In the genomic region with DNA sequence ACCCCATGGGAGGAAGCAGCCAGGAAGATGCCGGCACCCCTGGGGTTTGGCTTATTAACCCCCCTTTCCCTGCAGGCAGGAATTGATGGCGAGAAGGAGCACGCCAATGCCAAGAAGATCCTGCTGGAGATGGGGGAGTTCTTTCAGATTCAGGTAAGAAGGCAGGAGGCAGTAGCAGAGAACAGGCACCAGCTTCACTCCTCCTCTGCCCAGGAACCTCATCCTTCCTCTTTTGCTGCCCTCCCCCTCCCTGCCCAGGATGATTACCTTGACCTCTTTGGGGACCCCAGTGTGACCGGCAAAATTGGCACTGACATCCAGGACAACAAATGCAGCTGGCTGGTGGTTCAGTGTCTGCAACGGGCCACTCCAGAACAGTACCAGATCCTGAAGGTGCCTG, we compare ENCODE assay signal across 23 cellular contexts. TPM values are rescaled to one million over a fixed set of nuclear protein-coding genes. Genes with fewer than 3 reads are reported as not detected.
DNase-seq lines count a peak whose midpoint lies in the region; ATAC-seq, FAIRE-seq and TF ChIP-seq lines count a peak whose summit lies in the region.
"Had no signal": no experiment of that assay in that cellular context is flagged by ENCODE, and none has a peak within 500 bp of the region (broad histone marks: within the 10 kb centered on the region; RNA-seq: fewer than 3 reads in every experiment).

No MANE protein-coding gene starts in this region.

- POLR2A ChIA-PET in naive thymus-derived CD8-positive, alpha-beta T cell (lab: Charles Lee), result interaction anchor here (1.7 kb wide), 1 partner anchor 11 kb away, joined by 3 read pairs; the partner anchor contains the start of gene FDPS

- no peaks in the 10 kb centered on the region for H3K9me3 ChIP-seq in right cardiac atrium (ENCODE audit: control insufficient read depth, low read length)
- no peaks in the 10 kb centered on the region for H3K9me3 ChIP-seq in pancreas
- H3K9me3 ChIP-seq: heart left ventricle, lower lobe of right lung, psoas muscle, thoracic aorta had no signal

- intact Hi-C loops in cardiac septum (cut with DNase I) (no loop called here), right cardiac atrium (cut with DNase I) (no loop called here), pancreas (cut with DNase I) (no loop called here), left cardiac atrium (cut with DNase I) (no loop called here)
- intact Hi-C loops in activated T-helper 2 cell treated with anti-CD3 and anti-CD28 coated beads, Interferon-gamma antibody, Interleukin-2, Interleukin-4, amounts not matched to agents 10 μg/mL and 5 μg/mL and 100 μg/mL, durations not matched to agents 14 hours and 24 hours and 36 hours (cut with micrococcal nuclease), result no loop called here

- no peak for TF ChIP-seq CTCF in pancreas (IDR thresholded peaks at IDR 0.05)

- no peak for ATAC-seq in right cardiac atrium
- ATAC-seq in naive thymus-derived CD8-positive, alpha-beta T cell, result no peak
- ATAC-seq in pancreas, result no peak
- no peak for ATAC-seq in left cardiac atrium
- ATAC-seq: activated T-cell treated with anti-CD3 and anti-CD28 coated beads, Interleukin-2, amount 50 U/mL, for 72 hours; heart left ventricle; lower lobe of right lung; psoas muscle had no signal

- H3K27ac ChIP-seq in right cardiac atrium (ENCODE audit: low read length) (no peak overlapping the region), pancreas (no peak overlapping the region)

- peaks cover 38% of the 10 kb centered on the region for H3K4me1 Mint-ChIP-seq in activated T-helper 2 cell treated with anti-CD3 and anti-CD28 coated beads, Interferon-gamma antibody, Interleukin-2, Interleukin-4, amounts not matched to agents 10 μg/mL and 5 μg/mL and 100 μg/mL, durations not matched to agents 14 hours and 24 hours and 36 hours (ENCODE audit: low read depth)
- peaks cover 16 to 26% (median 24%) of the 10 kb centered on the region in 4 donors for H3K4me1 Mint-ChIP-seq in naive thymus-derived CD8-positive, alpha-beta T cell

- FAIRE-seq in pancreas (lab: Jason Lieb, UNC), result no peak
- FAIRE-seq: H1, RCC 7860 had no signal

- peak overlapping the region; percentile 40 for H3K27ac Mint-ChIP-seq in activated T-helper 2 cell treated with anti-CD3 and anti-CD28 coated beads, Interferon-gamma antibody, Interleukin-2, Interleukin-4, amounts not matched to agents 10 μg/mL and 5 μg/mL and 100 μg/mL, durations not matched to agents 14 hours and 24 hours and 36 hours
- peak overlapping the region in 2 of 10 donors; percentile 21 to 63 for H3K27ac Mint-ChIP-seq in naive thymus-derived CD8-positive, alpha-beta T cell
- H3K27ac Mint-ChIP-seq: activated T-cell treated with anti-CD3 and anti-CD28 coated beads, Interleukin-2, amount 50 U/mL, for 72 hours had no signal

- peak; percentile 35 for DNase-seq in cardiac septum (ENCODE audit: low spot score)
- no peak for DNase-seq in right cardiac atrium
- DNase-seq in activated T-helper 2 cell treated with anti-CD3 and anti-CD28 coated beads, Interferon-gamma antibody, Interleukin-2, Interleukin-4, amounts not matched to agents 10 μg/mL and 5 μg/mL and 100 μg/mL, durations not matched to agents 14 hours and 24 hours and 36 hours (ENCODE audit: low spot score), result no peak
- no peak for DNase-seq in naive thymus-derived CD8-positive, alpha-beta T cell
- no peak for DNase-seq in pancreas
- no peak for DNase-seq in inferior parietal cortex (ENCODE audit: extremely low spot score)
- no peak for DNase-seq in left cardiac atrium
- no peak for DNase-seq in activated CD4-positive, alpha-beta T cell treated with anti-CD3 and anti-CD28 coated beads, Interleukin-2, amount 50 U/mL, for 1 hour
- DNase-seq: activated T-cell treated with anti-CD3 and anti-CD28 coated beads, Interleukin-2, amount 50 U/mL, for 72 hours; caudate nucleus; CD8-positive, alpha-beta memory T cell; effector CD8-positive, alpha-beta T cell; heart left ventricle; immature natural killer cell; lower lobe of right lung; NCI-H1436; psoas muscle; WERI-Rb-1 had no signal

- H3K4me3 Mint-ChIP-seq in activated T-helper 2 cell treated with anti-CD3 and anti-CD28 coated beads, Interferon-gamma antibody, Interleukin-2, Interleukin-4, amounts not matched to agents 10 μg/mL and 5 μg/mL and 100 μg/mL, durations not matched to agents 14 hours and 24 hours and 36 hours (ENCODE audit: low read depth), result no peak overlapping the region
- peak overlapping the region in 7 of 10 donors; percentile 19 to 86 (median 67) for H3K4me3 Mint-ChIP-seq in naive thymus-derived CD8-positive, alpha-beta T cell

- H3K9me3 Mint-ChIP-seq in activated T-helper 2 cell treated with anti-CD3 and anti-CD28 coated beads, Interferon-gamma antibody, Interleukin-2, Interleukin-4, amounts not matched to agents 10 μg/mL and 5 μg/mL and 100 μg/mL, durations not matched to agents 14 hours and 24 hours and 36 hours, result no peaks in the 10 kb centered on the region
- H3K9me3 Mint-ChIP-seq in naive thymus-derived CD8-positive, alpha-beta T cell, result no peaks in the 10 kb centered on the region
- H3K9me3 Mint-ChIP-seq: activated T-cell treated with anti-CD3 and anti-CD28 coated beads, Interleukin-2, amount 50 U/mL, for 72 hours; CD8-positive, alpha-beta memory T cell; immature natural killer cell had no signal

- H3K27me3 ChIP-seq in right cardiac atrium (ENCODE audit: control insufficient read depth, insufficient read depth), result no peaks in the 10 kb centered on the region
- no peaks in the 10 kb centered on the region for H3K27me3 ChIP-seq in pancreas
- H3K27me3 ChIP-seq: heart left ventricle had no signal

- no peak overlapping the region for H3K4me3 ChIP-seq in right cardiac atrium (ENCODE audit: low read length)
- no peak overlapping the region for H3K4me3 ChIP-seq in pancreas

- H3K27me3 Mint-ChIP-seq in activated T-helper 2 cell treated with anti-CD3 and anti-CD28 coated beads, Interferon-gamma antibody, Interleukin-2, Interleukin-4, amounts not matched to agents 10 μg/mL and 5 μg/mL and 100 μg/mL, durations not matched to agents 14 hours and 24 hours and 36 hours (ENCODE audit: low read depth), result no peaks in the 10 kb centered on the region
- no peaks in the 10 kb centered on the region for H3K27me3 Mint-ChIP-seq in naive thymus-derived CD8-positive, alpha-beta T cell
- H3K27me3 Mint-ChIP-seq: CD8-positive, alpha-beta memory T cell had no signal

- H3K36me3 Mint-ChIP-seq in activated T-helper 2 cell treated with anti-CD3 and anti-CD28 coated beads, Interferon-gamma antibody, Interleukin-2, Interleukin-4, amounts not matched to agents 10 μg/mL and 5 μg/mL and 100 μg/mL, durations not matched to agents 14 hours and 24 hours and 36 hours (ENCODE audit: low read depth), result peaks cover 56% of the 10 kb centered on the region
- peaks cover 0 to 15% (median 0%) of the 10 kb centered on the region in 3 donors for H3K36me3 Mint-ChIP-seq in naive thymus-derived CD8-positive, alpha-beta T cell

- H3K4me1 ChIP-seq in right cardiac atrium (ENCODE audit: control insufficient read depth, insufficient read depth, low read length), result peaks cover 4% of the 10 kb centered on the region
- peaks cover 0 to 7% (median 0%) of the 10 kb centered on the region in 3 donors for H3K4me1 ChIP-seq in pancreas

- WGBS in right cardiac atrium, result 75% methylated on average over 5 of the region's 5 CpGs
- WGBS in pancreas, 2 donors, result 73 to 82% methylated on average over 5 of the region's 5 CpGs

- H3K36me3 ChIP-seq in pancreas, result no peaks in the 10 kb centered on the region
- H3K36me3 ChIP-seq: thoracic aorta had no signal

RNA-seq across cellular contexts. Expression of gene RUSC1, which starts 1.2 kb away (rescaled TPM):
- 18.1 TPM for total RNA-seq in cardiac septum
- 10 to 100 TPM; 20.8 to 29.7 (median 24.5) TPM for total RNA-seq in right cardiac atrium
- 23.2 TPM for polyA plus RNA-seq in right cardiac atrium
- total RNA-seq in activated T-helper 2 cell treated with anti-CD3 and anti-CD28 coated beads, Interferon-gamma antibody, Interleukin-2, Interleukin-4, amounts not matched to agents 10 μg/mL and 5 μg/mL and 100 μg/mL, durations not matched to agents 14 hours and 24 hours and 36 hours, result 31.4 and 34.5 TPM in 2 replicates
- total RNA-seq in naive thymus-derived CD8-positive, alpha-beta T cell, result 10 to 100 TPM; 16.1 to 16.3 TPM
- 1 to 10 TPM; 4.4 to 7.9 (median 7.5) TPM for polyA plus RNA-seq in naive thymus-derived CD8-positive, alpha-beta T cell
- 10 to 100 TPM in 4 of 6 donors, 1 to 10 TPM in 2; 9.2 to 19.2 (median 11.6) TPM for total RNA-seq in pancreas
- polyA plus RNA-seq in pancreas, result 10 to 100 TPM; 23.0 to 47.2 TPM
- 10 to 100 TPM; 18.7 to 25.3 TPM for total RNA-seq in left cardiac atrium

RNA-seq across cellular contexts. Expression of gene FDPS, which starts 10.9 kb away (rescaled TPM):
- total RNA-seq in cardiac septum (83.1 TPM), right cardiac atrium (100 to 1,000 TPM in 2 of 4 donors, 10 to 100 TPM in 2; 78.9 to 113 (median 99.1) TPM), pancreas (10 to 100 TPM; 48.7 to 78.9 (median 66.2) TPM), left cardiac atrium (100 to 1,000 TPM in 1 of 2 donors, 10 to 100 TPM in 1; 92.9 to 128 TPM)
- polyA plus RNA-seq in right cardiac atrium (103 TPM), pancreas (100 to 1,000 TPM in 1 of 2 donors, 10 to 100 TPM in 1; 75.1 to 151 TPM)
- 342 and 361 TPM in 2 replicates for total RNA-seq in activated T-helper 2 cell treated with anti-CD3 and anti-CD28 coated beads, Interferon-gamma antibody, Interleukin-2, Interleukin-4, amounts not matched to agents 10 μg/mL and 5 μg/mL and 100 μg/mL, durations not matched to agents 14 hours and 24 hours and 36 hours
- total RNA-seq in naive thymus-derived CD8-positive, alpha-beta T cell, result 10 to 100 TPM; 78.9 to 87.1 TPM
- polyA plus RNA-seq in naive thymus-derived CD8-positive, alpha-beta T cell, result 100 to 1,000 TPM in 2 of 3 donors, 10 to 100 TPM in 1; 97.2 to 120 (median 105) TPM

RNA-seq across cellular contexts. Expression of gene PKLR, which starts 18.3 kb away (rescaled TPM):
- total RNA-seq in cardiac septum (not detected), right cardiac atrium (not detected), pancreas (under 1 TPM in 1 of 6 donors, not detected in 5; 0.22 TPM), left cardiac atrium (not detected)
- polyA plus RNA-seq in right cardiac atrium (not detected), pancreas (under 1 TPM in 1 of 2 donors, not detected in 1; 0.19 TPM)
- total RNA-seq in activated T-helper 2 cell treated with anti-CD3 and anti-CD28 coated beads, Interferon-gamma antibody, Interleukin-2, Interleukin-4, amounts not matched to agents 10 μg/mL and 5 μg/mL and 100 μg/mL, durations not matched to agents 14 hours and 24 hours and 36 hours, result not detected in 2 replicates
- total RNA-seq in naive thymus-derived CD8-positive, alpha-beta T cell, result not detected
- not detected for polyA plus RNA-seq in naive thymus-derived CD8-positive, alpha-beta T cell
- total RNA-seq: activated T-cell treated with anti-CD3 and anti-CD28 coated beads, Interleukin-2, amount 50 U/mL, for 72 hours; CD8-positive, alpha-beta memory T cell; Daoy; lower lobe of right lung; M059J; psoas muscle; thoracic aorta had no signal
- polyA plus RNA-seq: CD8-positive, alpha-beta memory T cell; heart left ventricle; immature natural killer cell had no signal

RNA-seq across cellular contexts. Expression of gene HCN3, which starts 42.3 kb away (rescaled TPM):
- 2.2 TPM for total RNA-seq in cardiac septum
- 1 to 10 TPM in 2 of 4 donors, under 1 TPM in 2; 0.92 to 1.4 (median 1.1) TPM for total RNA-seq in right cardiac atrium
- polyA plus RNA-seq in right cardiac atrium, result 0.77 TPM
- 4.8 and 5.4 TPM in 2 replicates for total RNA-seq in activated T-helper 2 cell treated with anti-CD3 and anti-CD28 coated beads, Interferon-gamma antibody, Interleukin-2, Interleukin-4, amounts not matched to agents 10 μg/mL and 5 μg/mL and 100 μg/mL, durations not matched to agents 14 hours and 24 hours and 36 hours
- total RNA-seq in naive thymus-derived CD8-positive, alpha-beta T cell, result 1 to 10 TPM; 3.9 to 4.1 TPM
- under 1 TPM in 2 of 3 donors, not detected in 1; 0.20 to 0.51 TPM for polyA plus RNA-seq in naive thymus-derived CD8-positive, alpha-beta T cell
- 1 to 10 TPM in 4 of 6 donors, under 1 TPM in 2; 0.66 to 2.6 (median 1.4) TPM for total RNA-seq in pancreas
- polyA plus RNA-seq in pancreas, result 10 to 100 TPM in 1 of 2 donors, 1 to 10 TPM in 1; 4.8 to 12.0 TPM
- 1 to 10 TPM in 1 of 2 donors, under 1 TPM in 1; 0.76 to 1.6 TPM for total RNA-seq in left cardiac atrium

RNA-seq across cellular contexts. Expression of gene CLK2, which starts 46.2 kb away (rescaled TPM):
- 24.7 TPM for total RNA-seq in cardiac septum
- total RNA-seq in right cardiac atrium, result 10 to 100 TPM; 19.4 to 26.2 (median 22.5) TPM
- 21.8 TPM for polyA plus RNA-seq in right cardiac atrium
- 95.7 and 96.8 TPM in 2 replicates for total RNA-seq in activated T-helper 2 cell treated with anti-CD3 and anti-CD28 coated beads, Interferon-gamma antibody, Interleukin-2, Interleukin-4, amounts not matched to agents 10 μg/mL and 5 μg/mL and 100 μg/mL, durations not matched to agents 14 hours and 24 hours and 36 hours
- total RNA-seq in naive thymus-derived CD8-positive, alpha-beta T cell, result 100 to 1,000 TPM; 115 to 134 TPM
- 10 to 100 TPM; 11.3 to 22.6 (median 12.9) TPM for polyA plus RNA-seq in naive thymus-derived CD8-positive, alpha-beta T cell
- total RNA-seq in pancreas, result 10 to 100 TPM; 15.7 to 39.6 (median 18.7) TPM
- polyA plus RNA-seq in pancreas, result 10 to 100 TPM; 81.1 to 89.4 TPM
- 10 to 100 TPM; 19.7 to 23.8 TPM for total RNA-seq in left cardiac atrium
